In genomic region chr11:102194983-102195382, GRCh38 we compare ENCODE assay signal across 21 cellular contexts.
"Had no signal": no experiment of that assay in that cellular context is flagged by ENCODE, and none has a peak within 500 bp of the region (broad histone marks: within the 10 kb centered on the region; RNA-seq: fewer than 3 reads in every experiment).

No MANE protein-coding gene starts in this region.

- H3K4me2 ChIP-seq: smooth muscle cell had no signal

- H3K27ac ChIP-seq: ovary had no signal

- ATAC-seq: esophagus mucosa; left lobe of liver; mucosa of descending colon; naive thymus-derived CD8-positive, alpha-beta T cell; right cardiac atrium had no signal

- H3K4me3 ChIP-seq: dorsolateral prefrontal cortex, mucosa of descending colon, ovary, smooth muscle cell, tibial nerve had no signal

- H3K9me3 ChIP-seq: mucosa of descending colon, ovary had no signal

- FAIRE-seq: endometrium, islet of Langerhans had no signal

- H3K36me3 ChIP-seq: ovary had no signal

- DNase-seq: central memory CD4-positive, alpha-beta T cell; cortex of kidney; dorsolateral prefrontal cortex; effector CD8-positive, alpha-beta T cell; foreskin fibroblast; head of caudate nucleus; hypothalamus; mammary epithelial cell; mucosa of descending colon; naive thymus-derived CD8-positive, alpha-beta T cell; nucleus accumbens; ovary; right cardiac atrium; stimulated activated CD4-positive, alpha-beta T cell treated with anti-CD3 and anti-CD28 coated beads, Interleukin-2, amount 100 ng/mL, for 48 hours; stimulated activated naive CD4-positive, alpha-beta T cell treated with Interleukin-2 at 50 U/mL for 16 hours had no signal

- H3K27me3 ChIP-seq: dorsolateral prefrontal cortex, ovary, tibial nerve had no signal
